ENCODE assay signal across 8 cellular contexts in genomic region chr16:10579965-10580918, GRCh38. TPM values are rescaled to one million over a fixed set of nuclear protein-coding genes. Genes with fewer than 3 reads are reported as not detected.
A peak's percentile ranks its signal among the peaks of the same experiment; 100 is the strongest.
DNase-seq lines count a peak whose midpoint lies in the region; ATAC-seq, FAIRE-seq and TF ChIP-seq lines count a peak whose summit lies in the region.

Gene EMP2, minus strand, starts transcription at chr16:10580598. Its CDS starts 32,981 bp downstream, at chr16:10547617.

- peak within 1 kb of the TSS; percentile 74; the same call in 1 of the 2 replicates for H3K27ac ChIP-seq in HEK293 (ENCODE audit: extremely low read depth, low read depth, low read length)
- H3K27ac ChIP-seq in SJCRH30, result peak within 1 kb of the TSS; percentile 74
- peak within 1 kb of the TSS; percentile 88 to 97 (median 93) for H3K27ac ChIP-seq in esophagus muscularis mucosa (replicated peaks in 1 of 4)
- peak within 1 kb of the TSS; percentile 86 to 97 for H3K27ac ChIP-seq in uterus

- no peaks in the 10 kb centered on the region for H3K36me3 ChIP-seq in HEK293 (ENCODE audit: control insufficient read depth in 2 of 2, insufficient read depth in 1 of 2, low read length in 2 of 2)
- no peaks in the 10 kb centered on the region for H3K36me3 ChIP-seq in SJCRH30
- H3K36me3 ChIP-seq in esophagus muscularis mucosa, result no peaks in the 10 kb centered on the region
- H3K36me3 ChIP-seq in uterus, result no peaks in the 10 kb centered on the region

- WGBS in esophagus muscularis mucosa, result 2% methylated on average over 31 of the region's 92 CpGs

- TF ChIP-seq POLR2A in esophagus muscularis mucosa (IDR thresholded peaks at IDR 0.05; ENCODE audit: low read depth) (peak; percentile 68), uterus (IDR thresholded peaks at IDR 0.05) (peak; percentile 85 to 93)

- TF ChIP-seq CTCF in AG09319 (IDR thresholded peaks at IDR 0.05; ENCODE audit: low read depth, low read length) (peak; percentile 67), HEK293 (tag by site-specific recombination; IDR thresholded peaks at IDR 0.05) (peak; percentile 75), esophagus muscularis mucosa (IDR thresholded peaks at IDR 0.05) (peak; percentile 53 to 68 (median 54)), uterus (IDR thresholded peaks at IDR 0.05) (peak; percentile 57 to 81 (median 70))

- no peaks in the 10 kb centered on the region for H3K27me3 ChIP-seq in SJCRH30
- H3K27me3 ChIP-seq in esophagus muscularis mucosa, result no peaks in the 10 kb centered on the region
- no peaks in the 10 kb centered on the region for H3K27me3 ChIP-seq in uterus

- POLR2A ChIA-PET in HEK293 (lab: Yijun Ruan, JAX), result interaction anchor here (0.8 to 2.4 kb wide), 6 partner anchors 12 to 1489 kb away, joined by 3 to 10 read pairs (median 4); partner anchors contain the start of genes HAPSTR1 and NUBP1

- no peak for FAIRE-seq in GM19239 (lab: Jason Lieb, UNC)

- DNase-seq in AG09319 (ENCODE audit: extremely low read depth, low read depth) (peak; percentile 28), SJCRH30 (peak; percentile 77 to 85), esophagus muscularis mucosa (ENCODE audit: extremely low spot score) (no peak), midbrain (lab: John Stamatoyannopoulos, UW) (peak; percentile 38), uterus (peak; percentile 81 to 88), GM19239 (ENCODE audit: insufficient read length, low spot score) (no peak)

- TF ChIP-seq EP300 in esophagus muscularis mucosa (IDR thresholded peaks at IDR 0.05), result no peak

- peaks cover 5% of the 10 kb centered on the region; the same call in 1 of the 2 replicates for H3K4me1 ChIP-seq in HEK293 (ENCODE audit: control insufficient read depth, insufficient read depth, low read length)
- H3K4me1 ChIP-seq in SJCRH30, result peaks cover 27% of the 10 kb centered on the region
- H3K4me1 ChIP-seq in esophagus muscularis mucosa, result peaks cover 49 to 64% (median 59%) of the 10 kb centered on the region in 4 donors
- peaks cover 0 to 13% of the 10 kb centered on the region in 2 donors for H3K4me1 ChIP-seq in uterus

- H3K9me3 ChIP-seq in HEK293 (ENCODE audit: control insufficient read depth, insufficient read depth, low read depth, low read length) (no peaks in the 10 kb centered on the region), SJCRH30 (replicated peaks) (no peaks in the 10 kb centered on the region), esophagus muscularis mucosa (no peaks in the 10 kb centered on the region), uterus (no peaks in the 10 kb centered on the region)

- ATAC-seq in GM19395 (IDR thresholded peaks at IDR 0.05; ENCODE audit: unreplicated experiment), result no peak

- CTCF ChIA-PET in HEK293 (lab: Yijun Ruan, JAX), result interaction anchor here (0.6 to 1.8 kb wide), 11 partner anchors 12 to 930 kb away, joined by 3 to 11 read pairs (median 4); no protein-coding TSS in a partner anchor

- intact Hi-C loops in esophagus muscularis mucosa (cut with DNase I) (loop anchor here (5.0 to 10.0 kb wide), 3 partner anchors 63 to 335 kb away; no protein-coding TSS in a partner anchor), uterus (cut with DNase I; ENCODE audit: low total_unique reads) (no loop called here)

- H3K4me3 ChIP-seq in HEK293 (ENCODE audit: low read depth, low read length) (peak within 1 kb of the TSS; percentile 74), SJCRH30 (peak within 1 kb of the TSS; percentile 79), esophagus muscularis mucosa (peak within 1 kb of the TSS; percentile 72 to 94 (median 85)), uterus (peak within 1 kb of the TSS; percentile 74 to 97)

TF ChIP-seq in HEK293, 187 proteins besides CTCF, POLR2A, EP300 and RAD21 (continues in another document):
- TF ChIP-seq SP2 (tag by site-specific recombination; IDR thresholded peaks at IDR 0.05), result peak; percentile 82
- TF ChIP-seq ZNF362 (tag by site-specific recombination; IDR thresholded peaks at IDR 0.05), result no peak
- TF ChIP-seq KLF7 (tag by site-specific recombination; IDR thresholded peaks at IDR 0.05; ENCODE audit: borderline replicate concordance), result no peak
- TF ChIP-seq ZNF169 (tag by site-specific recombination; IDR thresholded peaks at IDR 0.05), result no peak
- TF ChIP-seq ZNF184 (tag by site-specific recombination; IDR thresholded peaks at IDR 0.05), result no peak
- peak; percentile 35; the same call in 1 of the 2 replicates for TF ChIP-seq ZXDB (tag by site-specific recombination; IDR thresholded peaks at IDR 0.05)
- TF ChIP-seq ZSCAN23 (tag by site-specific recombination; IDR thresholded peaks at IDR 0.05), result no peak
- TF ChIP-seq ZNF596 (tag by site-specific recombination; IDR thresholded peaks at IDR 0.05), result no peak
- no peak for TF ChIP-seq ZBTB7A (tag by site-specific recombination; IDR thresholded peaks at IDR 0.05; ENCODE audit: low read depth)
- no peak for TF ChIP-seq ZNF174 (tag by site-specific recombination; IDR thresholded peaks at IDR 0.05)
- no peak for TF ChIP-seq ZNF202 (tag by site-specific recombination; IDR thresholded peaks at IDR 0.05; ENCODE audit: borderline replicate concordance)
- TF ChIP-seq ZNF600 (tag by site-specific recombination; IDR thresholded peaks at IDR 0.05), result peak; percentile 65
- no peak for TF ChIP-seq ZNF677 (tag by site-specific recombination; IDR thresholded peaks at IDR 0.05)
- TF ChIP-seq ZNF837 (tag by site-specific recombination; IDR thresholded peaks at IDR 0.05), result no peak
- no peak for TF ChIP-seq ZNF274 (IDR thresholded peaks at IDR 0.05; ENCODE audit: low read length)
- TF ChIP-seq ZNF274 (tag by site-specific recombination; IDR thresholded peaks at IDR 0.05; ENCODE audit: borderline replicate concordance), result no peak
- no peak for TF ChIP-seq ZNF548 (tag by site-specific recombination; IDR thresholded peaks at IDR 0.05)
- TF ChIP-seq ZNF18 (tag by site-specific recombination; IDR thresholded peaks at IDR 0.05), result no peak
- TF ChIP-seq ZNF280C (tag by site-specific recombination; IDR thresholded peaks at IDR 0.05), result no peak
- no peak for TF ChIP-seq ZFP41 (tag by site-specific recombination; IDR thresholded peaks at IDR 0.05; ENCODE audit: borderline replicate concordance)
- no peak for TF ChIP-seq REPIN1 (tag by site-specific recombination; IDR thresholded peaks at IDR 0.05; ENCODE audit: low read depth)
- TF ChIP-seq ZNF791 (tag by site-specific recombination; IDR thresholded peaks at IDR 0.05), result no peak
- TF ChIP-seq ZNF660 (tag by site-specific recombination; IDR thresholded peaks at IDR 0.05), result no peak; the same call in 1 of the 2 replicates
- TF ChIP-seq ZNF555 (tag by site-specific recombination; conservative IDR thresholded peaks at IDR 0.05), result no peak
- TF ChIP-seq ZNF560 (tag by site-specific recombination; IDR thresholded peaks at IDR 0.05; ENCODE audit: borderline replicate concordance), result no peak
- TF ChIP-seq ZNF416 (tag by site-specific recombination; IDR thresholded peaks at IDR 0.05), result no peak

RNA-seq across cellular contexts. Expression of gene EMP2, which starts in this region (rescaled TPM):
- total RNA-seq in SJCRH30 (2014; rRNA removed; shearing (Covaris generic)), result 30.8 and 31.9 TPM in 2 replicates
- total RNA-seq in esophagus muscularis mucosa (10 to 100 TPM; 44.1 to 87.1 (median 57.3) TPM), uterus (10 to 100 TPM; 16.4 to 88.3 (median 32.1) TPM)

Comparison
In these comparisons a context has a peak if more than half of its experiments do, and no peak if none do; other contexts are left out.
1. DNase-seq: peak in AG09319 (single experiment), SJCRH30 (2 of 2), midbrain (single experiment) and uterus (2 of 2); none in esophagus muscularis mucosa (single experiment) and GM19239 (single experiment).
2. Peak in every context shown above with its lines, with median percentiles within 50 percentile points of each other: CTCF ChIP-seq, H3K27ac ChIP-seq and H3K4me3 ChIP-seq.